Comparison of ENCODE assay signal across 15 cellular contexts in the genomic region with DNA sequence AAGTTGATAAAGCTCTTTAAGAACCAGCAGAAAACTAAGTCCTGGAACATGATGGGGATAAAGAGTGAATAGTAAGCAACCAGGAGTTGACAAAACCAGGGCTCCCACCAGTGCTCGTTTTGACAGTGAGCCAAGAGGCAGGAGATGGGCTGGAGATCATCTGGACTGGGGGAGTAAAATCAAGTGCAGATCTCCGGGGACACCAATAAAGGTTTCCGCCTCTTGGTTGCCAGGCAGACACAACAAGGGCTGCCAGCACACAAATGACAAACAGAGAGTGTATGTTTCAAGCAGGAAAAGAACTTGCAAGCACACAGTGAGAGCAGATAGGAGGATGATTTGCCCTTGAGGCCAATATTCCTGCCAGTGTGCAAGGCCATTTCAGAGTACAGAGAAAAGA.
DNase-seq lines count a peak whose midpoint lies in the region; ATAC-seq and TF ChIP-seq lines count a peak whose summit lies in the region.
"Had no signal": no experiment of that assay in that cellular context is flagged by ENCODE, and none has a peak within 500 bp of the region (broad histone marks: within the 10 kb centered on the region; RNA-seq: fewer than 3 reads in every experiment).

No MANE protein-coding gene starts in this region.

- no peak for TF ChIP-seq POLR2A in breast epithelium (IDR thresholded peaks at IDR 0.05)

- no peaks in the 10 kb centered on the region for H3F3A ChIP-seq in PC-3 (ENCODE audit: low read length, unreplicated experiment)

- H3K9ac ChIP-seq in PC-3 (ENCODE audit: low read length) (no peak overlapping the region), subcutaneous abdominal adipose tissue (ENCODE audit: low read length in 5 of 5) (no peak overlapping the region)

- BruUV-seq in MCF 10A (replicated peaks; lab: Mats Ljungman, UMichigan), result no TSS peak
- no TSS peak for BruUV-seq in PC-3 (replicated peaks; lab: Mats Ljungman, UMichigan)

- POLR2A ChIA-PET in MCF 10A (lab: Yijun Ruan, JAX) (interaction anchor here (0.6 kb wide), 1 partner anchor 1470 kb away, joined by 3 read pairs; no protein-coding TSS in a partner anchor), PC-3 (lab: Charles Lee; ENCODE audit: unreplicated experiment) (no interaction called here)

- H3K36me3 ChIP-seq in breast epithelium (no peaks in the 10 kb centered on the region), PC-3 (ENCODE audit: low read depth, low read length) (no peaks in the 10 kb centered on the region), subcutaneous abdominal adipose tissue (ENCODE audit: control insufficient read depth in 5 of 5, insufficient read depth in 5 of 5, low read length in 5 of 5) (no peaks in the 10 kb centered on the region)
- H3K36me3 ChIP-seq: esophagus muscularis mucosa had no signal

- H3K9me2 ChIP-seq in PC-3 (replicated peaks; ENCODE audit: low read length), result no peaks in the 10 kb centered on the region

- no peaks in the 10 kb centered on the region for H3K27me3 ChIP-seq in breast epithelium
- no peaks in the 10 kb centered on the region for H3K27me3 ChIP-seq in PC-3 (ENCODE audit: low read length)
- no peaks in the 10 kb centered on the region for H3K27me3 ChIP-seq in subcutaneous abdominal adipose tissue (ENCODE audit: control insufficient read depth in 5 of 5, insufficient read depth in 4 of 5, low read length in 5 of 5)
- H3K27me3 ChIP-seq: esophagus muscularis mucosa had no signal

- H3K4me3 Mint-ChIP-seq in MCF 10A (ENCODE audit: unreplicated experiment), result peak overlapping the region; percentile 32
- H3K4me3 Mint-ChIP-seq in activated naive CD4-positive, alpha-beta T cell treated with anti-CD3 and anti-CD28 coated beads, Interleukin-2, amount 10 ng/mL, durations not matched to agents 7 days and 5 days, result no peak overlapping the region
- H3K4me3 Mint-ChIP-seq in natural killer cell treated with Interleukin-12 subunit alpha and Interleukin-12 subunit beta and Interleukin-15 and Interleukin-18, amount 100 ng/mL, for 72 hours, result no peak overlapping the region
- H3K4me3 Mint-ChIP-seq: activated CD8-positive, alpha-beta memory T cell treated with anti-CD3 and anti-CD28 coated beads, Interleukin-2, amount 10 ng/mL, durations not matched to agents 7 days and 5 days; stimulated activated memory B cell treated with anti-CD40 and anti-IgM and Interleukin-4, amounts not matched to agents 10 μg/mL and 1 μg/mL and 100 μg/mL, for 72 hours had no signal

- H3K27ac ChIP-seq in breast epithelium (no peak overlapping the region), PC-3 (ENCODE audit: low read length) (peak overlapping the region; percentile 23; the same call in 1 of the 2 replicates), subcutaneous abdominal adipose tissue (ENCODE audit: low read depth, low read length) (peak overlapping the region; percentile 77)
- H3K27ac ChIP-seq: HL-60, psoas muscle had no signal

- H3K79me2 ChIP-seq in PC-3 (ENCODE audit: low read length), result no peaks in the 10 kb centered on the region

- intact Hi-C loops in MCF 10A (cut with micrococcal nuclease) (loop anchor here (1.0 to 5.0 kb wide), 2 partner anchors 109 to 332 kb away; no protein-coding TSS in a partner anchor), breast epithelium (cut with DNase I; ENCODE audit: low total_unique reads) (no loop called here), PC-3 (cut with micrococcal nuclease) (loop anchor here (2.0 to 10.0 kb wide), 4 partner anchors 111 to 1043 kb away; no protein-coding TSS in a partner anchor)

- H2AFZ ChIP-seq in PC-3 (ENCODE audit: low read length), result peak overlapping the region; percentile 56; the same call in 1 of the 2 replicates

- H3K4me2 ChIP-seq in PC-3 (ENCODE audit: low read length), result 0 out of 2 replicates have a peak overlapping the region, but pooled peaks have one; percentile 57

- H3K4me1 ChIP-seq in breast epithelium, result no peaks in the 10 kb centered on the region
- peaks cover 26% of the 10 kb centered on the region for H3K4me1 ChIP-seq in PC-3 (ENCODE audit: insufficient read depth, low read length)
- peaks cover 4 to 41% (median 36%) of the 10 kb centered on the region in 5 donors for H3K4me1 ChIP-seq in subcutaneous abdominal adipose tissue (ENCODE audit: control insufficient read depth in 5 of 5, insufficient read depth in 5 of 5, low read length in 5 of 5)
- H3K4me1 ChIP-seq: psoas muscle had no signal

- TF ChIP-seq CTCF in MCF 10A (IDR thresholded peaks at IDR 0.05; ENCODE audit: unreplicated experiment) (no peak), breast epithelium (IDR thresholded peaks at IDR 0.05) (no peak), PC-3 (conservative IDR thresholded peaks at IDR 0.05; ENCODE audit: low read depth, low read length) (no peak), foreskin fibroblast (IDR thresholded peaks at IDR 0.05; ENCODE audit: low read depth, low read length) (no peak)

- CTCF ChIA-PET in MCF 10A (lab: Yijun Ruan, JAX) (interaction anchor here (0.7 to 1.9 kb wide), 6 partner anchors 14 to 1822 kb away, joined by 3 to 8 read pairs (median 4); no protein-coding TSS in a partner anchor), PC-3 (lab: Charles Lee) (interaction anchor here (0.6 to 1.1 kb wide), 2 partner anchors 17 to 1039 kb away, joined by 3 read pairs; no protein-coding TSS in a partner anchor)
- CTCF ChIA-PET in activated naive CD4-positive, alpha-beta T cell treated with anti-CD3 and anti-CD28 coated beads, Interleukin-2, amount 10 ng/mL, durations not matched to agents 7 days and 5 days (lab: Charles Lee), result no interaction called here

- no peaks in the 10 kb centered on the region for H3K27me3 Mint-ChIP-seq in MCF 10A (ENCODE audit: insufficient read depth, unreplicated experiment)
- no peaks in the 10 kb centered on the region for H3K27me3 Mint-ChIP-seq in activated naive CD4-positive, alpha-beta T cell treated with anti-CD3 and anti-CD28 coated beads, Interleukin-2, amount 10 ng/mL, durations not matched to agents 7 days and 5 days
- H3K27me3 Mint-ChIP-seq in natural killer cell treated with Interleukin-12 subunit alpha and Interleukin-12 subunit beta and Interleukin-15 and Interleukin-18, amount 100 ng/mL, for 72 hours, result no peaks in the 10 kb centered on the region
- H3K27me3 Mint-ChIP-seq: activated CD8-positive, alpha-beta memory T cell treated with anti-CD3 and anti-CD28 coated beads, Interleukin-2, amount 10 ng/mL, durations not matched to agents 7 days and 5 days; stimulated activated memory B cell treated with anti-CD40 and anti-IgM and Interleukin-4, amounts not matched to agents 10 μg/mL and 1 μg/mL and 100 μg/mL, for 72 hours had no signal

- no peaks in the 10 kb centered on the region for H3K36me3 Mint-ChIP-seq in MCF 10A (ENCODE audit: insufficient read depth, unreplicated experiment)
- no peaks in the 10 kb centered on the region for H3K36me3 Mint-ChIP-seq in activated naive CD4-positive, alpha-beta T cell treated with anti-CD3 and anti-CD28 coated beads, Interleukin-2, amount 10 ng/mL, durations not matched to agents 7 days and 5 days
- peaks cover 5% of the 10 kb centered on the region for H3K36me3 Mint-ChIP-seq in natural killer cell treated with Interleukin-12 subunit alpha and Interleukin-12 subunit beta and Interleukin-15 and Interleukin-18, amount 100 ng/mL, for 72 hours
- H3K36me3 Mint-ChIP-seq: activated CD8-positive, alpha-beta memory T cell treated with anti-CD3 and anti-CD28 coated beads, Interleukin-2, amount 10 ng/mL, durations not matched to agents 7 days and 5 days; activated naive CD4-positive, alpha-beta T cell treated with anti-CD3 and anti-CD28 coated beads, Interleukin-2, amount 50 U/mL, for 72 hours; stimulated activated memory B cell treated with anti-CD40 and anti-IgM and Interleukin-4, amounts not matched to agents 10 μg/mL and 1 μg/mL and 100 μg/mL, for 72 hours had no signal

- peak overlapping the region; percentile 57 for H3K27ac Mint-ChIP-seq in MCF 10A (ENCODE audit: low read depth, unreplicated experiment)
- no peak overlapping the region for H3K27ac Mint-ChIP-seq in activated naive CD4-positive, alpha-beta T cell treated with anti-CD3 and anti-CD28 coated beads, Interleukin-2, amount 10 ng/mL, durations not matched to agents 7 days and 5 days
- H3K27ac Mint-ChIP-seq in natural killer cell treated with Interleukin-12 subunit alpha and Interleukin-12 subunit beta and Interleukin-15 and Interleukin-18, amount 100 ng/mL, for 72 hours, result no peak overlapping the region
- H3K27ac Mint-ChIP-seq: activated CD8-positive, alpha-beta memory T cell treated with anti-CD3 and anti-CD28 coated beads, Interleukin-2, amount 10 ng/mL, durations not matched to agents 7 days and 5 days; activated naive CD4-positive, alpha-beta T cell treated with anti-CD3 and anti-CD28 coated beads, Interleukin-2, amount 50 U/mL, for 72 hours; stimulated activated memory B cell treated with anti-CD40 and anti-IgM and Interleukin-4, amounts not matched to agents 10 μg/mL and 1 μg/mL and 100 μg/mL, for 72 hours had no signal

- H3K9me3 Mint-ChIP-seq in MCF 10A (ENCODE audit: unreplicated experiment), result no peaks in the 10 kb centered on the region
- H3K9me3 Mint-ChIP-seq in activated naive CD4-positive, alpha-beta T cell treated with anti-CD3 and anti-CD28 coated beads, Interleukin-2, amount 10 ng/mL, durations not matched to agents 7 days and 5 days, result no peaks in the 10 kb centered on the region
- H3K9me3 Mint-ChIP-seq in natural killer cell treated with Interleukin-12 subunit alpha and Interleukin-12 subunit beta and Interleukin-15 and Interleukin-18, amount 100 ng/mL, for 72 hours, result peaks cover 7% of the 10 kb centered on the region
- H3K9me3 Mint-ChIP-seq: stimulated activated memory B cell treated with anti-CD40 and anti-IgM and Interleukin-4, amounts not matched to agents 10 μg/mL and 1 μg/mL and 100 μg/mL, for 72 hours had no signal

- H4K20me1 ChIP-seq in PC-3 (ENCODE audit: low read length), result no peaks in the 10 kb centered on the region

- H3K9me3 ChIP-seq in breast epithelium (no peaks in the 10 kb centered on the region), PC-3 (ENCODE audit: low read length) (no peaks in the 10 kb centered on the region), subcutaneous abdominal adipose tissue (ENCODE audit: control insufficient read depth in 5 of 5, low read length in 5 of 5) (no peaks in the 10 kb centered on the region)
- H3K9me3 ChIP-seq: esophagus muscularis mucosa, psoas muscle had no signal

- DNase-seq in MCF 10A (ENCODE audit: unreplicated experiment) (no peak), breast epithelium (ENCODE audit: low spot score in 2 of 2) (no peak), PC-3 (no peak), foreskin fibroblast (peak; percentile 17 to 64)
- no peak for DNase-seq in activated naive CD4-positive, alpha-beta T cell treated with anti-CD3 and anti-CD28 coated beads, Interleukin-2, amount 10 ng/mL, durations not matched to agents 7 days and 5 days
- DNase-seq in natural killer cell treated with Interleukin-12 subunit alpha and Interleukin-12 subunit beta and Interleukin-15 and Interleukin-18, amount 100 ng/mL, for 72 hours (ENCODE audit: low spot score), result no peak
- DNase-seq in activated CD4-positive, alpha-beta T cell treated with anti-CD3 and anti-CD28 coated beads, Interleukin-2, amount 50 U/mL, for 1 hour, result no peak
- DNase-seq: activated CD8-positive, alpha-beta memory T cell treated with anti-CD3 and anti-CD28 coated beads, Interleukin-2, amount 10 ng/mL, durations not matched to agents 7 days and 5 days had no signal

- no peak for ATAC-seq in PC-3
- ATAC-seq in natural killer cell treated with Interleukin-12 subunit alpha and Interleukin-12 subunit beta and Interleukin-15 and Interleukin-18, amount 100 ng/mL, for 72 hours, result no peak
- ATAC-seq: activated CD8-positive, alpha-beta memory T cell treated with anti-CD3 and anti-CD28 coated beads, Interleukin-2, amount 10 ng/mL, durations not matched to agents 7 days and 5 days; activated naive CD4-positive, alpha-beta T cell treated with anti-CD3 and anti-CD28 coated beads, Interleukin-2, amount 50 U/mL, for 72 hours had no signal

- peaks cover 25% of the 10 kb centered on the region for H3K4me1 Mint-ChIP-seq in MCF 10A (ENCODE audit: insufficient read depth, unreplicated experiment)
- no peaks in the 10 kb centered on the region for H3K4me1 Mint-ChIP-seq in activated naive CD4-positive, alpha-beta T cell treated with anti-CD3 and anti-CD28 coated beads, Interleukin-2, amount 10 ng/mL, durations not matched to agents 7 days and 5 days
- peaks cover 0 to 7% of the 10 kb centered on the region in 2 donors for H3K4me1 Mint-ChIP-seq in natural killer cell treated with Interleukin-12 subunit alpha and Interleukin-12 subunit beta and Interleukin-15 and Interleukin-18, amount 100 ng/mL, for 72 hours (ENCODE audit: low read depth in 2 of 2)
- H3K4me1 Mint-ChIP-seq: activated CD8-positive, alpha-beta memory T cell treated with anti-CD3 and anti-CD28 coated beads, Interleukin-2, amount 10 ng/mL, durations not matched to agents 7 days and 5 days; stimulated activated memory B cell treated with anti-CD40 and anti-IgM and Interleukin-4, amounts not matched to agents 10 μg/mL and 1 μg/mL and 100 μg/mL, for 72 hours had no signal

- no peak overlapping the region for H3K4me3 ChIP-seq in breast epithelium
- no peak overlapping the region for H3K4me3 ChIP-seq in PC-3 (ENCODE audit: low read length)
- H3K4me3 ChIP-seq in foreskin fibroblast (ENCODE audit: low read depth in 1 of 2, low read length in 2 of 2), result peak overlapping the region in 1 of 2 donors; percentile 16
- H3K4me3 ChIP-seq in subcutaneous abdominal adipose tissue (ENCODE audit: low read depth in 1 of 5, low read length in 5 of 5), result peak overlapping the region in 2 of 5 donors; percentile 2 to 32
- H3K4me3 ChIP-seq: esophagus muscularis mucosa, GM12878, psoas muscle had no signal

Comparison
In these comparisons a context has a peak if more than half of its experiments do, and no peak if none do; other contexts are left out.
1. DNase-seq: peak in foreskin fibroblast (2 of 2); none in MCF 10A (single experiment), breast epithelium (0 of 2), PC-3 (single experiment), activated naive CD4-positive, alpha-beta T cell treated with anti-CD3 and anti-CD28 coated beads, Interleukin-2, amount 10 ng/mL, durations not matched to agents 7 days and 5 days (single experiment), natural killer cell treated with Interleukin-12 subunit alpha and Interleukin-12 subunit beta and Interleukin-15 and Interleukin-18, amount 100 ng/mL, for 72 hours (single experiment) and activated CD4-positive, alpha-beta T cell treated with anti-CD3 and anti-CD28 coated beads, Interleukin-2, amount 50 U/mL, for 1 hour (single experiment).
2. H3K27ac ChIP-seq: peak in PC-3 (single experiment) and subcutaneous abdominal adipose tissue (single experiment); none in breast epithelium (0 of 2).